8 cellular contexts compared by ENCODE assay signal in the genomic region with DNA sequence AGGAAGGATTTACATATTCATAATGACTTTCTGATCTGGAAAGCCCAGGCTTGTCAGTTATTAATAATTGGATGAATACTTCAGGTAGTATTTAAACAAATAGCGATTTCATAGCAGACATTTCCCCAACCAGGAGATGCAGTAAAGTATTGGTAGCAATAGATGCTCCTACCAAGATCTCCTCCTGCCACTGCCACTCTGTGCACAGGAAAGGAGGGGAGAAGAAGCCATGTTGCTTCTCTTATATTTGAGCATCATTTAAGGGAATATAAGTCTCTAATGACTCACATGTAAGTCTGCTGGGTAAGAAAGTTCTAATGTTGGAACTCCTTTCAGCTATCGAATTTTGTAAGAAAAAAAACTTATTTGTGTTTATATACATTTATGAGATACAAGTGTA. TPM values are rescaled to one million over a fixed set of nuclear protein-coding genes. Genes with fewer than 3 reads are reported as not detected.
DNase-seq lines count a peak whose midpoint lies in the region; ATAC-seq, FAIRE-seq and TF ChIP-seq lines count a peak whose summit lies in the region.

No MANE protein-coding gene starts in this region.

- no peaks in the 10 kb centered on the region for H3K36me3 ChIP-seq in Peyer's patch
- no peaks in the 10 kb centered on the region for H3K36me3 ChIP-seq in gastrocnemius medialis

- peak; percentile 61 for DNase-seq in ELR (ENCODE audit: low read depth)
- no peak for DNase-seq in Peyer's patch
- DNase-seq in epithelial cell of prostate (ENCODE audit: low read depth, low spot score) = no peak
- no peak for DNase-seq in gastrocnemius medialis
- DNase-seq in RCC 7860 (ENCODE audit: low spot score) = no peak
- no peak for DNase-seq in AG08395 (ENCODE audit: low spot score)
- DNase-seq in retina = no peak
- DNase-seq in activated CD4-positive, alpha-beta T cell treated with anti-CD3 and anti-CD28 coated beads for 4 hours = no peak

- FAIRE-seq in RCC 7860 (lab: Jason Lieb, UNC) = no peak

- intact Hi-C loops in gastrocnemius medialis (cut with DNase I; ENCODE audit: low total_unique reads) = no loop called here

- no peak for ATAC-seq in gastrocnemius medialis

- H3K4me1 ChIP-seq in Peyer's patch (peaks cover 0 to 23% (median 9%) of the 10 kb centered on the region in 4 donors), gastrocnemius medialis (peaks cover 0 to 6% of the 10 kb centered on the region in 2 donors)

- H3K4me3 ChIP-seq in Peyer's patch = peak overlapping the region; percentile 43 to 62 (median 56)
- H3K4me3 ChIP-seq in gastrocnemius medialis = peak overlapping the region; percentile 53 to 59 (median 58)

- in situ Hi-C loops in gastrocnemius medialis (cut with MboI; ENCODE audit: low sequenced_read_pairs in 4 of 4) = no loop called here

- H3K27ac ChIP-seq in Peyer's patch (peak overlapping the region; percentile 77 to 87 (median 84)), epithelial cell of prostate (peak overlapping the region; percentile 94), gastrocnemius medialis (peak overlapping the region; percentile 66 to 81 (median 76))

- H3K27me3 ChIP-seq in Peyer's patch = no peaks in the 10 kb centered on the region
- H3K27me3 ChIP-seq in gastrocnemius medialis = no peaks in the 10 kb centered on the region

- TF ChIP-seq POLR2A in Peyer's patch (IDR thresholded peaks at IDR 0.05) (no peak), gastrocnemius medialis (IDR thresholded peaks at IDR 0.05) (no peak)

- no peak for TF ChIP-seq CTCF in Peyer's patch (IDR thresholded peaks at IDR 0.05)
- no peak for TF ChIP-seq CTCF in gastrocnemius medialis (IDR thresholded peaks at IDR 0.05 in 4 of 5, conservative IDR thresholded peaks at IDR 0.05 in 1 of 5)

- H3K9me3 ChIP-seq in Peyer's patch = no peaks in the 10 kb centered on the region
- no peaks in the 10 kb centered on the region for H3K9me3 ChIP-seq in gastrocnemius medialis

RNA-seq across cellular contexts. Expression of gene IFI16, which starts 0.4 kb away (rescaled TPM):
- total RNA-seq in Peyer's patch (100 to 1,000 TPM in 1 of 4 donors, 10 to 100 TPM in 3; 10.5 to 106 (median 24.9) TPM), gastrocnemius medialis (10 to 100 TPM; 13.5 to 18.5 (median 14.2) TPM)
